In genomic region chr16:2008631-2009301, GRCh38 we compare ENCODE assay signal across 5 cellular contexts. TPM values are rescaled to one million over a fixed set of nuclear protein-coding genes. Genes with fewer than 3 reads are reported as not detected.
A peak's percentile ranks its signal among the peaks of the same experiment; 100 is the strongest.
DNase-seq lines count a peak whose midpoint lies in the region; ATAC-seq lines count a peak whose summit lies in the region.

No MANE protein-coding gene starts in this region.

- H3K4me1 ChIP-seq in aorta (ENCODE audit: control insufficient read depth in 1 of 2, insufficient read depth in 2 of 2, low read length in 2 of 2), result no peaks in the 10 kb centered on the region

- H3K4me3 ChIP-seq in iPS-18c (ENCODE audit: insufficient read depth, low read depth, low read length) (peak overlapping the region; percentile 93), aorta (ENCODE audit: low read length in 2 of 2) (peak overlapping the region; percentile 80 to 94)

- WGBS in aorta, 2 donors, result 2 to 3% methylated on average over 29 of the region's 29 CpGs

- no peaks in the 10 kb centered on the region for H3K27me3 ChIP-seq in aorta (ENCODE audit: control insufficient read depth in 1 of 2, insufficient read depth in 2 of 2, low read length in 1 of 2)

- no peak overlapping the region for H3K27ac ChIP-seq in aorta (ENCODE audit: low read depth in 1 of 2, low read length in 2 of 2)

- H3K36me3 ChIP-seq in aorta (ENCODE audit: control insufficient read depth in 1 of 2, insufficient read depth in 2 of 2, low read length in 1 of 2), result no peaks in the 10 kb centered on the region

- DNase-seq in UCSD-AML1 (lab: John Stamatoyannopoulos, UW; ENCODE audit: unreplicated experiment) (peak; percentile 36), aorta (no peak), NCI-H526 (lab: John Stamatoyannopoulos, UW) (no peak)

- ATAC-seq in HG02798 (IDR thresholded peaks at IDR 0.05; ENCODE audit: poor library complexity, unreplicated experiment) (peak; percentile 4), aorta (ENCODE audit: low FRiP score) (no peak)

- no peaks in the 10 kb centered on the region for H3K9me3 ChIP-seq in iPS-18c (ENCODE audit: control insufficient read depth, insufficient read depth, low read length)
- H3K9me3 ChIP-seq in aorta (ENCODE audit: control insufficient read depth, low read length), result no peaks in the 10 kb centered on the region

- intact Hi-C loops in aorta (cut with DNase I), result no loop called here

RNA-seq across cellular contexts. Expression of gene ZNF598, which starts 0.9 kb away (rescaled TPM):
- 10 to 100 TPM; 31.0 to 34.4 TPM for total RNA-seq in aorta
- polyA plus RNA-seq in aorta, result 10 to 100 TPM; 12.8 to 32.9 TPM

RNA-seq across cellular contexts. Expression of gene NPW, which starts 10.8 kb away (rescaled TPM):
- total RNA-seq in aorta, result 1 to 10 TPM in 1 of 2 donors, not detected in 1; 1.2 TPM
- under 1 TPM in 1 of 2 donors, not detected in 1; 0.56 TPM for polyA plus RNA-seq in aorta

RNA-seq across cellular contexts. Expression of gene NHERF2, which starts 17.9 kb away (rescaled TPM):
- total RNA-seq in aorta, result 100 to 1,000 TPM in 1 of 2 donors, 10 to 100 TPM in 1; 81.8 to 110 TPM
- 100 to 1,000 TPM; 119 to 133 TPM for polyA plus RNA-seq in aorta

RNA-seq across cellular contexts. Expression of gene SYNGR3, which starts 19.0 kb away (rescaled TPM):
- under 1 TPM; 0.36 to 0.57 TPM for total RNA-seq in aorta
- polyA plus RNA-seq in aorta, result under 1 TPM in 1 of 2 donors, not detected in 1; 0.26 TPM

RNA-seq across cellular contexts. Expression of gene GFER, which starts 24.8 kb away (rescaled TPM):
- total RNA-seq in aorta, result 10 to 100 TPM; 11.3 to 13.3 TPM
- polyA plus RNA-seq in aorta, result 10 to 100 TPM; 32.5 to 44.2 TPM
